Comparison of ENCODE assay signal across 18 cellular contexts in genomic region chr22:41353862-41354575, GRCh38. TPM values are rescaled to one million over a fixed set of nuclear protein-coding genes. Genes with fewer than 3 reads are reported as not detected.
DNase-seq lines count a peak whose midpoint lies in the region; ATAC-seq, FAIRE-seq and TF ChIP-seq lines count a peak whose summit lies in the region.
"Had no signal": no experiment of that assay in that cellular context is flagged by ENCODE, and none has a peak within 500 bp of the region (broad histone marks: within the 10 kb centered on the region; RNA-seq: fewer than 3 reads in every experiment).

No MANE protein-coding gene starts in this region.

- no peaks in the 10 kb centered on the region for H3K27me3 ChIP-seq in mammary epithelial cell (ENCODE audit: insufficient read depth, low read length)
- no peaks in the 10 kb centered on the region for H3K27me3 ChIP-seq in RWPE2 (ENCODE audit: insufficient read depth, poor library complexity, severe bottlenecking)
- H3K27me3 ChIP-seq in right lobe of liver, result no peaks in the 10 kb centered on the region

- H3K36me3 Mint-ChIP-seq in MCF 10A (ENCODE audit: insufficient read depth, unreplicated experiment), result peaks cover 28% of the 10 kb centered on the region

- dilution Hi-C loops in mammary epithelial cell (cut with HindIII; ENCODE audit: low sequenced_read_pairs), result no loop called here

- in situ Hi-C loops in mammary epithelial cell (cut with MboI; ENCODE audit: low sequenced_read_pairs in 2 of 2), result no loop called here

- H3K4me3 Mint-ChIP-seq in MCF 10A (ENCODE audit: unreplicated experiment), result no peak overlapping the region
- H3K4me3 Mint-ChIP-seq: CD4-positive, alpha-beta memory T cell had no signal

- no peak for ATAC-seq in RWPE2 (ENCODE audit: low read depth)
- ATAC-seq in right lobe of liver, result peak in 3 of 4 donors; percentile 38 to 53 (median 46)
- ATAC-seq: A549 had no signal

- POLR2A ChIA-PET in MCF 10A (lab: Yijun Ruan, JAX), result interaction anchor here (0.6 to 1.0 kb wide), 2 partner anchors 13 to 105 kb away, joined by 3 read pairs; no protein-coding TSS in a partner anchor

- H3K27me3 Mint-ChIP-seq in MCF 10A (ENCODE audit: insufficient read depth, unreplicated experiment), result no peaks in the 10 kb centered on the region
- H3K27me3 Mint-ChIP-seq: CD4-positive, alpha-beta memory T cell had no signal

- intact Hi-C loops in MCF 10A (cut with micrococcal nuclease), result no loop called here
- intact Hi-C loops in mammary epithelial cell (cut with micrococcal nuclease), result no loop called here
- intact Hi-C loops in right lobe of liver (cut with DNase I), result no loop called here

- FAIRE-seq in urothelium cell line (lab: Jason Lieb, UNC), result peak; percentile 77
- FAIRE-seq: A549, GM12891, H1 had no signal

- H3K27ac ChIP-seq in mammary epithelial cell (ENCODE audit: insufficient read depth, low read depth, low read length) (no peak overlapping the region), RWPE2 (ENCODE audit: poor library complexity, severe bottlenecking) (no peak overlapping the region), right lobe of liver (no peak overlapping the region)
- H3K27ac ChIP-seq: A549 had no signal

- H4K20me1 ChIP-seq in mammary epithelial cell (ENCODE audit: insufficient read depth, low read length), result no peaks in the 10 kb centered on the region

- H3K36me3 ChIP-seq in mammary epithelial cell (ENCODE audit: insufficient read depth, low read length) (peaks cover 11% of the 10 kb centered on the region), RWPE2 (ENCODE audit: low read depth) (peaks cover 57% of the 10 kb centered on the region), right lobe of liver (peaks cover 0 to 73% (median 26%) of the 10 kb centered on the region in 4 donors)

- H3K4me1 ChIP-seq in mammary epithelial cell (ENCODE audit: insufficient read depth, low read length), result peaks cover 5% of the 10 kb centered on the region
- H3K4me1 ChIP-seq in RWPE2 (ENCODE audit: insufficient read depth, poor library complexity, severe bottlenecking), result no peaks in the 10 kb centered on the region
- H3K4me1 ChIP-seq in right lobe of liver, result no peaks in the 10 kb centered on the region

- 83% methylated on average over 9 of the region's 10 CpGs for WGBS in mammary epithelial cell (ENCODE audit: low coverage, missing lambda C conversion rate)
- 0% methylated on average over 5 of the region's 10 CpGs for WGBS in right lobe of liver (ENCODE audit: insufficient coverage, low coverage, low lambda C conversion rate, missing lambda C conversion rate)

- no peak overlapping the region for H2AFZ ChIP-seq in mammary epithelial cell (ENCODE audit: low read depth, low read length)

- DNase-seq in MCF 10A (ENCODE audit: unreplicated experiment) (no peak), mammary epithelial cell (no peak), RWPE2 (ENCODE audit: low spot score) (peak; percentile 38), right lobe of liver (no peak), urothelium cell line (ENCODE audit: low spot score) (no peak), anterior cingulate cortex (lab: John Stamatoyannopoulos, UW) (no peak)
- DNase-seq in activated CD4-positive, CD25-positive, alpha-beta regulatory T cell (lab: John Stamatoyannopoulos, UW), result no peak
- DNase-seq: Calu3; CD4-positive, alpha-beta memory T cell; DMS53; NCI-H1417 treated with DMSO at 0.1 percent for 48 hours; NCI-H187 treated with DMSO at 0.1 percent for 48 hours; NCI-H345; NCI-H524 treated with DMSO at 0.1 percent for 48 hours; SIG-M5 had no signal

- no peak overlapping the region for H3K4me2 ChIP-seq in mammary epithelial cell (ENCODE audit: insufficient read depth, low read depth, low read length)
- H3K4me2 ChIP-seq: A549 had no signal

- TF ChIP-seq POLR2A in right lobe of liver (IDR thresholded peaks at IDR 0.05), result no peak

- TF ChIP-seq CTCF in MCF 10A (IDR thresholded peaks at IDR 0.05; ENCODE audit: unreplicated experiment), result no peak
- no peak for TF ChIP-seq CTCF in mammary epithelial cell (conservative IDR thresholded peaks at IDR 0.05 in 1 of 2, IDR thresholded peaks at IDR 0.05 in 1 of 2; ENCODE audit: extremely low read depth in 1 of 2, insufficient read depth in 1 of 2, low read depth in 1 of 2, low read length in 2 of 2)
- no peak for TF ChIP-seq CTCF in RWPE2 (IDR thresholded peaks at IDR 0.05; ENCODE audit: poor library complexity, severe bottlenecking)
- TF ChIP-seq CTCF in right lobe of liver (IDR thresholded peaks at IDR 0.05), result no peak

- peaks cover 20% of the 10 kb centered on the region for H3K4me1 Mint-ChIP-seq in MCF 10A (ENCODE audit: insufficient read depth, unreplicated experiment)

- H3K9me3 Mint-ChIP-seq in MCF 10A (ENCODE audit: unreplicated experiment), result no peaks in the 10 kb centered on the region
- H3K9me3 Mint-ChIP-seq: CD4-positive, alpha-beta memory T cell had no signal

- no peak overlapping the region for H3K9ac ChIP-seq in mammary epithelial cell (ENCODE audit: insufficient read depth, low read length)

- no peaks in the 10 kb centered on the region for H3K79me2 ChIP-seq in mammary epithelial cell (ENCODE audit: insufficient read depth, low read length)

- CTCF ChIA-PET in MCF 10A (lab: Yijun Ruan, JAX) (interaction anchor here (0.5 kb wide), 1 partner anchor 72 kb away, joined by 3 read pairs; no protein-coding TSS in a partner anchor), mammary epithelial cell (lab: Charles Lee; ENCODE audit: low non-redundant PET) (no interaction called here)

- no peaks in the 10 kb centered on the region for H3K9me3 ChIP-seq in mammary epithelial cell (replicated peaks; ENCODE audit: insufficient read depth, low read length)
- no peaks in the 10 kb centered on the region for H3K9me3 ChIP-seq in RWPE2 (ENCODE audit: severe bottlenecking)
- H3K9me3 ChIP-seq in right lobe of liver, result no peaks in the 10 kb centered on the region
- H3K9me3 ChIP-seq: A549 had no signal

- H3K4me3 ChIP-seq in mammary epithelial cell (replicated peaks in 1 of 3; ENCODE audit: insufficient read depth in 1 of 3, low read depth in 2 of 3, low read length in 3 of 3) (no peak overlapping the region), RWPE2 (ENCODE audit: severe bottlenecking) (no peak overlapping the region), right lobe of liver (no peak overlapping the region)
- H3K4me3 ChIP-seq: A549 had no signal

- no TSS peak for BruUV-seq in MCF 10A (replicated peaks; lab: Mats Ljungman, UMichigan)
- no TSS peak for BruUV-seq in mammary epithelial cell (replicated peaks; lab: Mats Ljungman, UMichigan)

- peak overlapping the region; percentile 64 for H3K27ac Mint-ChIP-seq in MCF 10A (ENCODE audit: low read depth, unreplicated experiment)

RNA-seq across cellular contexts. Expression of gene TEF, which starts 27.7 kb away (rescaled TPM):
- total RNA-seq in MCF 10A (2022) (2.2 and 4.2 TPM in 2 replicates), mammary epithelial cell (1 to 10 TPM; 5.2 TPM), right lobe of liver (10 to 100 TPM in 4 of 6 experiments, 1 to 10 TPM in 2; 6.1 to 28.9 (median 15.5) TPM)
- 7.4 TPM for polyA plus RNA-seq in mammary epithelial cell
- polyA minus RNA-seq in mammary epithelial cell, result 62.8 TPM

RNA-seq across cellular contexts. Expression of gene ZC3H7B, which starts 52.7 kb away (rescaled TPM):
- total RNA-seq in MCF 10A (2022) (42.9 and 53.4 TPM in 2 replicates), mammary epithelial cell (10 to 100 TPM; 30.0 to 62.9 TPM), right lobe of liver (10 to 100 TPM; 26.5 to 50.1 (median 42.7) TPM)
- 26.3 TPM for polyA plus RNA-seq in mammary epithelial cell
- 39.8 TPM for polyA minus RNA-seq in mammary epithelial cell
